In the genomic region with DNA sequence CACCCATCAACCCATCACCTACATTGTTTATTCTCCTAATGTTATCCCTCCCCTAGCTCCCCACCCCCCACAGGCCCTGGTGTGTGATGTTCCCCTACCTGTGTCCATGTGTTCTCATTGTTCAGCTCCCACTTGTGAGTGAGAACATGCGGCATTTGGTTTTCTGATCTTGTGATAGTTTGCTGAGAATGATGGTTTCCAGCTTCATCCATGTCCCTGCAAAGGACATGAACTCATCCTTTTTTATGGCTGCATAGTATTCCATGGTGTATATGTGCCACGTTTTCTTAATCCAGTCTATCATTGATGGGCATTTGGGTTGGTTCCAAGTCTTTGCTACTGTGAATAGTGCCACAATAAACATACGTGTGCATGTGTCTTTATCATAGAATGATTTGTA, we compare ENCODE assay signal across 6 cellular contexts.
A peak's percentile ranks its signal among the peaks of the same experiment; 100 is the strongest.
DNase-seq lines count a peak whose midpoint lies in the region; ATAC-seq, FAIRE-seq and TF ChIP-seq lines count a peak whose summit lies in the region.
"Not testable (repeated sequence)": the region's sequence is repeated elsewhere in the genome, so short reads cannot be mapped to it uniquely, and the experiment has no call there.

No MANE protein-coding gene starts in this region.

- H3K27ac Mint-ChIP-seq in WTC11, result not testable (repeated sequence)

- not testable (repeated sequence) for BruUV-seq in K562 (replicated peaks; lab: Mats Ljungman, UMichigan)

- H2AFZ ChIP-seq in K562 (ENCODE audit: low read depth, low read length), result not testable (repeated sequence)

- H3K79me2 ChIP-seq in K562 (ENCODE audit: control insufficient read depth, insufficient read depth, low read length), result not testable (repeated sequence)

- intact Hi-C loops in K562 (cut with micrococcal nuclease); lower lobe of right lung (cut with DNase I); tibial artery (cut with DNase I; ENCODE audit: low total_unique reads): not testable (repeated sequence)

- DNase-seq in WTC11 (ENCODE audit: low spot score); K562 (ENCODE audit: extremely low read depth in 1 of 4, low spot score in 3 of 4): not testable (repeated sequence)
- peak; percentile 6 for DNase-seq in activated T-cell treated with anti-CD3 and anti-CD28 coated beads, Interleukin-2, amount 50 U/mL, for 1 hour
- DNase-seq in lower lobe of right lung, result peak; percentile 2
- DNase-seq in tibial artery, result peak; percentile 3 to 17
- peak; percentile 8 for DNase-seq in ureter (ENCODE audit: low spot score)

- not testable (repeated sequence) for H3K27ac ChIP-seq in K562 (ENCODE audit: extremely low read depth, low read depth, low read length); lower lobe of right lung; tibial artery

- H3K4me1 ChIP-seq in K562 (replicated peaks in 1 of 2; ENCODE audit: control insufficient read depth in 2 of 2, insufficient read depth in 2 of 2, low read length in 2 of 2); lower lobe of right lung; tibial artery: not testable (repeated sequence)

- 3% methylated on average over 2 of the region's 3 CpGs for WGBS in K562 (ENCODE audit: insufficient coverage, low coverage, missing lambda C conversion rate)

- H3K9me3 Mint-ChIP-seq in WTC11, result peaks cover 31% of the 10 kb centered on the region

- not testable (repeated sequence) for ATAC-seq in WTC11, K562, lower lobe of right lung

- not testable (repeated sequence) for H3K36me3 ChIP-seq in K562 (ENCODE audit: control insufficient read depth, insufficient read depth, low read length); lower lobe of right lung; tibial artery

- TF ChIP-seq RAD21 in K562 (CRISPR knock-in tag; conservative IDR thresholded peaks at IDR 0.05 in 1 of 2, IDR thresholded peaks at IDR 0.05 in 1 of 2), result not testable (repeated sequence)

- not testable (repeated sequence) for H3K9ac ChIP-seq in K562 (ENCODE audit: insufficient read depth in 1 of 2, low read depth in 2 of 2, low read length in 2 of 2)

- not testable (repeated sequence) for H3K4me3 Mint-ChIP-seq in WTC11

- TF ChIP-seq POLR2A in K562 (conservative IDR thresholded peaks at IDR 0.05), result not testable (repeated sequence)

- H3K4me1 Mint-ChIP-seq in WTC11, result not testable (repeated sequence)

- not testable (repeated sequence) for TF ChIP-seq CTCF in WTC11 (IDR thresholded peaks at IDR 0.05); K562 (IDR thresholded peaks at IDR 0.05 in 2 of 3, conservative IDR thresholded peaks at IDR 0.05 in 1 of 3; ENCODE audit: insufficient read depth in 2 of 3, low read depth in 1 of 3, low read length in 3 of 3); lower lobe of right lung (IDR thresholded peaks at IDR 0.05); tibial artery (IDR thresholded peaks at IDR 0.05)

- CTCF ChIA-PET in WTC11 (lab: Charles Lee); K562 (lab: Yijun Ruan, JAX; ENCODE audit: low intra/inter-chr PET ratio): not testable (repeated sequence)

- TF ChIP-seq EP300 in K562 (IDR thresholded peaks at IDR 0.05; ENCODE audit: low read length), result not testable (repeated sequence)

- H4K20me1 ChIP-seq in K562 (replicated peaks; ENCODE audit: control insufficient read depth, insufficient read depth, low read length), result not testable (repeated sequence)

- H3K9me3 ChIP-seq in K562 (replicated peaks; ENCODE audit: control insufficient read depth, insufficient read depth, low read depth, low read length); lower lobe of right lung: not testable (repeated sequence)
- peaks cover 0 to 11% (median 0%) of the 10 kb centered on the region in 3 donors for H3K9me3 ChIP-seq in tibial artery

- in situ Hi-C loops in K562 (cut with MboI), result not testable (repeated sequence)

- not testable (repeated sequence) for H3K4me3 ChIP-seq in K562, lower lobe of right lung, tibial artery

- H3K27me3 Mint-ChIP-seq in WTC11 (ENCODE audit: low read depth), result peaks cover 12% of the 10 kb centered on the region

- H3K27me3 ChIP-seq in K562 (ENCODE audit: control insufficient read depth in 2 of 2, insufficient read depth in 2 of 2, low read length in 2 of 2); lower lobe of right lung (ENCODE audit: low read depth); tibial artery: not testable (repeated sequence)

- H3K9me1 ChIP-seq in K562 (ENCODE audit: control insufficient read depth, insufficient read depth, low read length), result not testable (repeated sequence)

- not testable (repeated sequence) for H3K4me2 ChIP-seq in K562 (ENCODE audit: insufficient read depth, low read length)

- POLR2A ChIA-PET in WTC11 (lab: Charles Lee); K562 (lab: Yijun Ruan, JAX): not testable (repeated sequence)

- FAIRE-seq in K562 (lab: Jason Lieb, UNC), result not testable (repeated sequence)

- not testable (repeated sequence) for H3K36me3 Mint-ChIP-seq in WTC11

TF ChIP-seq in WTC11, 78 proteins besides CTCF, POLR2A, EP300 and RAD21:
- TF ChIP-seq GTF2I (CRISPR knock-in tag; conservative IDR thresholded peaks at IDR 0.05), result 0 out of 2 replicates have a peak, but pooled peaks have one; percentile 29

TF ChIP-seq in K562, 482 proteins besides CTCF, POLR2A, EP300 and RAD21:
- TF ChIP-seq ZNF146 (CRISPR knock-in tag; IDR thresholded peaks at IDR 0.05; ENCODE audit: unreplicated experiment), result peak; percentile 64
